Comparison of ENCODE assay signal across 1 cellular context in the genomic region with DNA sequence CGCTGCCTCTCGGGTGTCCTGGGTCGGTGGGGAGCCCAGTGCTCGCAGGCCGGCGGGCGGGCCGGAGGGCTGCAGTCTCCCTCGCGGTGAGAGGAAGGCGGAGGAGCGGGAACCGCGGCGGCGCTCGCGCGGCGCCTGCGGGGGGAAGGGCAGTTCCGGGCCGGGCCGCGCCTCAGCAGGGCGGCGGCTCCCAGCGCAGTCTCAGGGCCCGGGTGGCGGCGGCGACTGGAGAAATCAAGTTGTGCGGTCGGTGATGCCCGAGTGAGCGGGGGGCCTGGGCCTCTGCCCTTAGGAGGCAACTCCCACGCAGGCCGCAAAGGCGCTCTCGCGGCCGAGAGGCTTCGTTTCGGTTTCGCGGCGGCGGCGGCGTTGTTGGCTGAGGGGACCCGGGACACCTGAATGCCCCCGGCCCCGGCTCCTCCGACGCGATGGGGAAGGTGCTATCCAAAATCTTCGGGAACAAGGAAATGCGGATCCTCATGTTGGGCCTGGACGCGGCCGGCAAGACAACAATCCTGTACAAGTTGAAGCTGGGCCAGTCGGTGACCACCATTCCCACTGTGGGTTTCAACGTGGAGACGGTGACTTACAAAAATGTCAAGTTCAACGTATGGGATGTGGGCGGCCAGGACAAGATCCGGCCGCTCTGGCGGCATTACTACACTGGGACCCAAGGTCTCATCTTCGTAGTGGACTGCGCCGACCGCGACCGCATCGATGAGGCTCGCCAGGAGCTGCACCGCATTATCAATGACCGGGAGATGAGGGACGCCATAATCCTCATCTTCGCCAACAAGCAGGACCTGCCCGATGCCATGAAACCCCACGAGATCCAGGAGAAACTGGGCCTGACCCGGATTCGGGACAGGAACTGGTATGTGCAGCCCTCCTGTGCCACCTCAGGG.
TF ChIP-seq lines count a peak whose summit lies in the region.

No MANE protein-coding gene starts in this region.

TF ChIP-seq in K562, 482 proteins besides CTCF, POLR2A, EP300 and RAD21 (continued from another document):
- TF ChIP-seq, protein P1, sequence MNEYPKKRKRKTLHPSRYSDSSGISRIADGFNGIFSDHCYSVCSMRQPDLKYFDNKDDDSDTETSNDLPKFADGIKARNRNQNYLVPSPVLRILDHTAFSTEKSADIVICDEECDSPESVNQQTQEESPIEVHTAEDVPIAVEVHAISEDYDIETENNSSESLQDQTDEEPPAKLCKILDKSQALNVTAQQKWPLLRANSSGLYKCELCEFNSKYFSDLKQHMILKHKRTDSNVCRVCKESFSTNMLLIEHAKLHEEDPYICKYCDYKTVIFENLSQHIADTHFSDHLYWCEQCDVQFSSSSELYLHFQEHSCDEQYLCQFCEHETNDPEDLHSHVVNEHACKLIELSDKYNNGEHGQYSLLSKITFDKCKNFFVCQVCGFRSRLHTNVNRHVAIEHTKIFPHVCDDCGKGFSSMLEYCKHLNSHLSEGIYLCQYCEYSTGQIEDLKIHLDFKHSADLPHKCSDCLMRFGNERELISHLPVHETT (CRISPR knock-in tag; conservative IDR thresholded peaks at IDR 0.05 in 1 of 2, IDR thresholded peaks at IDR 0.05 in 1 of 2), result no peak
- no peak for TF ChIP-seq HSF4 (CRISPR knock-in tag; IDR thresholded peaks at IDR 0.05; ENCODE audit: borderline replicate concordance)
- no peak for TF ChIP-seq SMAD2 (IDR thresholded peaks at IDR 0.05; ENCODE audit: low read depth, low read length)
- TF ChIP-seq NFE2 (IDR thresholded peaks at IDR 0.05; ENCODE audit: low read depth), result no peak
- TF ChIP-seq NCOA6 (IDR thresholded peaks at IDR 0.05), result no peak
- peak; percentile 27; the same call in 1 of the 2 replicates for TF ChIP-seq RB1 (IDR thresholded peaks at IDR 0.05; ENCODE audit: low read depth)
- TF ChIP-seq, protein P2, sequence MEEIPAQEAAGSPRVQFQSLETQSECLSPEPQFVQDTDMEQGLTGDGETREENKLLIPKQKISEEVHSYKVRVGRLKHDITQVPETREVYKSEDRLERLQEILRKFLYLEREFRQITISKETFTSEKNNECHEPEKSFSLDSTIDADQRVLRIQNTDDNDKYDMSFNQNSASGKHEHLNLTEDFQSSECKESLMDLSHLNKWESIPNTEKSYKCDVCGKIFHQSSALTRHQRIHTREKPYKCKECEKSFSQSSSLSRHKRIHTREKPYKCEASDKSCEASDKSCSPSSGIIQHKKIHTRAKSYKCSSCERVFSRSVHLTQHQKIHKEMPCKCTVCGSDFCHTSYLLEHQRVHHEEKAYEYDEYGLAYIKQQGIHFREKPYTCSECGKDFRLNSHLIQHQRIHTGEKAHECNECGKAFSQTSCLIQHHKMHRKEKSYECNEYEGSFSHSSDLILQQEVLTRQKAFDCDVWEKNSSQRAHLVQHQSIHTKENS (CRISPR knock-in tag; IDR thresholded peaks at IDR 0.05), result no peak
- TF ChIP-seq ZNF12 (CRISPR knock-in tag; IDR thresholded peaks at IDR 0.05), result no peak
- no peak for TF ChIP-seq BDP1 (IDR thresholded peaks at IDR 0.05; ENCODE audit: insufficient read depth, insufficient read length)
- no peak for TF ChIP-seq ZNF830 (CRISPR knock-in tag; IDR thresholded peaks at IDR 0.05)
- TF ChIP-seq DMBX1 (CRISPR knock-in tag; IDR thresholded peaks at IDR 0.05; ENCODE audit: borderline replicate concordance), result no peak
- no peak for TF ChIP-seq SMARCC2 (IDR thresholded peaks at IDR 0.05; ENCODE audit: low read depth)
